ENCODE assay signal across 8 cellular contexts in genomic region chr10:78029294-78030226, GRCh38. TPM values are rescaled to one million over a fixed set of nuclear protein-coding genes. Genes with fewer than 3 reads are reported as not detected.
A peak's percentile ranks its signal among the peaks of the same experiment; 100 is the strongest.
DNase-seq lines count a peak whose midpoint lies in the region; ATAC-seq, FAIRE-seq and TF ChIP-seq lines count a peak whose summit lies in the region.

Gene POLR3A, minus strand, starts transcription at chr10:78029515. Its CDS starts 108 bp downstream, at chr10:78029407.

- peaks cover 23% of the 10 kb centered on the region for H3K4me1 Mint-ChIP-seq in mesothelial cell of epicardium

- H3K27me3 Mint-ChIP-seq in mesothelial cell of epicardium (ENCODE audit: low read depth): no peaks in the 10 kb centered on the region

- in situ Hi-C loops in Caki2 (cut with HindIII; ENCODE audit: low pct_unique_long_range_greater_than_20kb, low sequenced_read_pairs): no loop called here

- FAIRE-seq in endometrium (lab: Jason Lieb, UNC): peak; percentile 89

- peaks cover 18% of the 10 kb centered on the region for H3K36me3 Mint-ChIP-seq in mesothelial cell of epicardium

- DNase-seq in Caki2 (ENCODE audit: low read depth) (peak; percentile 97), HUDEP-2 (lab: John Stamatoyannopoulos, UW; ENCODE audit: unreplicated experiment in 76 of 76) (peak; percentile 18 to 96 (median 89)), NOMO-1 treated with dmso at 0.1 percent for 144 hours (lab: John Stamatoyannopoulos, UW; ENCODE audit: unreplicated experiment) (peak; percentile 91), mesothelial cell of epicardium (ENCODE audit: low spot score in 2 of 2, unreplicated experiment in 2 of 2) (peak; percentile 84 to 88)
- DNase-seq in activated CD8-positive, alpha-beta memory T cell treated with anti-CD3 and anti-CD28 coated beads, Interleukin-2, amount 50 U/mL, for 1 hour (ENCODE audit: extremely low read depth): peak; percentile 90
- DNase-seq in stimulated activated CD8-positive, alpha-beta memory T cell treated with anti-CD3 and anti-CD28 coated beads, Interleukin-15, amount 100 ng/mL, for 48 hours (ENCODE audit: low read depth in 2 of 2): peak; percentile 83 to 88

- peak; percentile 67 for TF ChIP-seq CTCF in mesothelial cell of epicardium (IDR thresholded peaks at IDR 0.05; ENCODE audit: unreplicated experiment)

- H3K4me3 Mint-ChIP-seq in mesothelial cell of epicardium: peak within 1 kb of the TSS; percentile 95

- H3K9me3 Mint-ChIP-seq in mesothelial cell of epicardium: peaks cover 4% of the 10 kb centered on the region

- ATAC-seq in GM21367 (IDR thresholded peaks at IDR 0.05; ENCODE audit: unreplicated experiment): peak; percentile 47

- H3K27ac Mint-ChIP-seq in mesothelial cell of epicardium: peak within 1 kb of the TSS; percentile 92

RNA-seq across cellular contexts. Expression of gene POLR3A, which starts in this region (rescaled TPM):
- total RNA-seq in Caki2 (2014; rRNA removed; shearing (Covaris generic); ENCODE audit: low replicate concordance): 11.1 and 12.8 TPM in 2 replicates
- 23.7 to 24.5 TPM (median 23.9 TPM) in 3 replicates for total RNA-seq in mesothelial cell of epicardium

Comparison
In these comparisons a context has a peak if more than half of its experiments do, and no peak if none do; other contexts are left out.
1. Peak in every context shown above with its lines: DNase-seq and ATAC-seq.